22 cellular contexts compared by ENCODE assay signal in genomic region chr11:3659595-3660515, GRCh38. TPM values are rescaled to one million over a fixed set of nuclear protein-coding genes. Genes with fewer than 3 reads are reported as not detected.
"Had no signal": no experiment of that assay in that cellular context is flagged by ENCODE, and none has a peak within 500 bp of the region (broad histone marks: within the 10 kb centered on the region; RNA-seq: fewer than 3 reads in every experiment).

No MANE protein-coding gene starts in this region.

- FAIRE-seq: frontal cortex, TTC549 had no signal

- H3K4me1 ChIP-seq: adrenal gland, heart left ventricle, sigmoid colon had no signal

- ATAC-seq: heart left ventricle; naive thymus-derived CD4-positive, alpha-beta T cell; stimulated activated naive B cell treated with anti-CD40 and anti-IgM and Interleukin-4, amounts not matched to agents 10 μg/mL and 1 μg/mL and 100 μg/mL, for 72 hours had no signal

- H3K4me3 ChIP-seq: adrenal gland, heart left ventricle, sigmoid colon had no signal

- H3K9me3 ChIP-seq: adrenal gland, heart left ventricle, sigmoid colon had no signal

- DNase-seq: activated B cell treated with CpG ODN at 0.5 μM for 24 hours; activated CD4-positive, alpha-beta T cell treated with anti-CD3 and anti-CD28 coated beads, Interleukin-2, amount 50 U/mL, for 1 hour; activated naive CD4-positive, alpha-beta T cell treated with anti-CD3 and anti-CD28 coated beads, Interleukin-2, amount 50 U/mL, for 16 hours; activated T-cell treated with anti-CD3 and anti-CD28 coated beads, Interleukin-2, amount 50 U/mL, for 1 hour; adrenal gland; central memory CD4-positive, alpha-beta T cell; cortex of kidney; effector memory CD4-positive, alpha-beta T cell; heart left ventricle; islet precursor cell; midbrain; naive thymus-derived CD4-positive, alpha-beta T cell; sigmoid colon; stimulated activated CD4-positive, alpha-beta T cell treated with anti-CD3 and anti-CD28 coated beads, Interleukin-2, amount 100 ng/mL, for 24 hours; stimulated activated naive B cell treated with anti-CD40 and anti-IgM and Interleukin-4, amounts not matched to agents 10 μg/mL and 1 μg/mL and 100 μg/mL, for 72 hours; substantia nigra; trophoblast cell had no signal

- H3K36me3 ChIP-seq: adrenal gland, sigmoid colon had no signal

- H3K27ac ChIP-seq: adrenal gland, heart left ventricle, sigmoid colon had no signal

- H3K27me3 ChIP-seq: adrenal gland, heart left ventricle, sigmoid colon had no signal

RNA-seq across cellular contexts. Expression of gene ART1, which starts 14.9 kb away (rescaled TPM):
- total RNA-seq: activated B cell treated with CpG ODN at 0.5 μM for 24 hours; fibroblast of lung; frontal cortex; lower leg skin; naive thymus-derived CD4-positive, alpha-beta T cell; progenitor cell of endocrine pancreas had no signal
- polyA plus RNA-seq: adrenal gland; fibroblast of lung; heart left ventricle; naive thymus-derived CD4-positive, alpha-beta T cell had no signal

RNA-seq across cellular contexts. Expression of gene ART5, which starts 18.1 kb away (rescaled TPM):
- total RNA-seq: activated B cell treated with CpG ODN at 0.5 μM for 24 hours; frontal cortex; naive thymus-derived CD4-positive, alpha-beta T cell had no signal
- polyA plus RNA-seq: fibroblast of lung; naive thymus-derived CD4-positive, alpha-beta T cell had no signal
